Comparison of ENCODE assay signal across 16 cellular contexts in genomic region chr5:35830587-35830986, GRCh38. TPM values are rescaled to one million over a fixed set of nuclear protein-coding genes. Genes with fewer than 3 reads are reported as not detected.
DNase-seq lines count a peak whose midpoint lies in the region; ATAC-seq and TF ChIP-seq lines count a peak whose summit lies in the region.
"Had no signal": no experiment of that assay in that cellular context is flagged by ENCODE, and none has a peak within 500 bp of the region (broad histone marks: within the 10 kb centered on the region; RNA-seq: fewer than 3 reads in every experiment).

No MANE protein-coding gene starts in this region.

- peak overlapping the region; percentile 21; the same call in 1 of the 2 replicates for H3K27ac ChIP-seq in 22Rv1
- H3K27ac ChIP-seq in CD4-positive, alpha-beta memory T cell (ENCODE audit: low read depth, low read length), result peak overlapping the region; percentile 45

- H3K4me1 Mint-ChIP-seq in CD4-positive, alpha-beta memory T cell, result peaks cover 67 to 96% (median 88%) of the 10 kb centered on the region in 4 donors
- H3K4me1 Mint-ChIP-seq in T-helper 2 cell treated with Interferon-gamma antibody and Interleukin-4, amounts not matched to agents 5 μg/mL and 100 μg/mL, for 36 hours (ENCODE audit: low read depth), result peaks cover 79% of the 10 kb centered on the region

- POLR2A ChIA-PET in CD4-positive, alpha-beta memory T cell (lab: Charles Lee; ENCODE audit: partially characterized antibody), result interaction anchor here (0.6 to 24.8 kb wide), 19 partner anchors 10 to 172 kb away, joined by 3 to 2275 read pairs (median 8); partner anchors contain the start of gene IL7R

- H3K4me3 ChIP-seq in CD4-positive, alpha-beta memory T cell (ENCODE audit: low read length in 2 of 2), result peak overlapping the region in 1 of 2 donors; percentile 41
- H3K4me3 ChIP-seq: heart right ventricle had no signal

- peaks cover 97% of the 10 kb centered on the region for H3K4me1 ChIP-seq in CD4-positive, alpha-beta memory T cell (ENCODE audit: insufficient read depth, low read length)
- H3K4me1 ChIP-seq: heart right ventricle had no signal

- no peaks in the 10 kb centered on the region for H3K27me3 ChIP-seq in CD4-positive, alpha-beta memory T cell (ENCODE audit: insufficient read depth, low read length)
- H3K27me3 ChIP-seq: heart right ventricle had no signal

- no peak for TF ChIP-seq CTCF in 22Rv1 (IDR thresholded peaks at IDR 0.05)

- CTCF ChIA-PET in CD4-positive, alpha-beta memory T cell (lab: Charles Lee; ENCODE audit: partially characterized antibody), result interaction anchor here (1.0 to 16.4 kb wide), 8 partner anchors 9 to 180 kb away, joined by 3 to 325 read pairs (median 10); partner anchors contain the start of gene IL7R

- H3K9me3 ChIP-seq in CD4-positive, alpha-beta memory T cell (ENCODE audit: control insufficient read depth in 1 of 2, low read length in 2 of 2), result no peaks in the 10 kb centered on the region
- H3K9me3 ChIP-seq: heart right ventricle had no signal

- peak overlapping the region; percentile 21 to 72 (median 56) for H3K4me3 Mint-ChIP-seq in CD4-positive, alpha-beta memory T cell
- peak overlapping the region; percentile 70 for H3K4me3 Mint-ChIP-seq in T-helper 2 cell treated with Interferon-gamma antibody and Interleukin-4, amounts not matched to agents 5 μg/mL and 100 μg/mL, for 36 hours
- H3K4me3 Mint-ChIP-seq: immature natural killer cell had no signal

- H3K36me3 Mint-ChIP-seq in CD4-positive, alpha-beta memory T cell, result peaks cover 0 to 6% of the 10 kb centered on the region in 2 donors
- H3K36me3 Mint-ChIP-seq in T-helper 2 cell treated with Interferon-gamma antibody and Interleukin-4, amounts not matched to agents 5 μg/mL and 100 μg/mL, for 36 hours (ENCODE audit: low read depth), result peaks cover 7% of the 10 kb centered on the region
- H3K36me3 Mint-ChIP-seq: immature natural killer cell had no signal

- peaks cover 0 to 3% (median 0%) of the 10 kb centered on the region in 8 donors for H3K9me3 Mint-ChIP-seq in CD4-positive, alpha-beta memory T cell
- no peaks in the 10 kb centered on the region for H3K9me3 Mint-ChIP-seq in T-helper 2 cell treated with Interferon-gamma antibody and Interleukin-4, amounts not matched to agents 5 μg/mL and 100 μg/mL, for 36 hours
- H3K9me3 Mint-ChIP-seq: immature natural killer cell had no signal

- peak; percentile 80 to 90 (median 85) for DNase-seq in CD4-positive, alpha-beta memory T cell
- no peak for DNase-seq in T-helper 2 cell treated with Interferon-gamma antibody and Interleukin-4, amounts not matched to agents 5 μg/mL and 100 μg/mL, for 36 hours (ENCODE audit: low spot score)
- peak; percentile 89 for DNase-seq in central memory CD4-positive, alpha-beta T cell
- no peak for DNase-seq in Right ventricle myocardium superior
- no peak for DNase-seq in cortex of kidney (lab: John Stamatoyannopoulos, UW)
- DNase-seq: activated CD4-positive, alpha-beta T cell treated with anti-CD3 and anti-CD28 coated beads, Interleukin-2, amount 50 U/mL, for 4 hours; activated effector memory CD4-positive, alpha-beta T cell treated with anti-CD3 and anti-CD28 coated beads, Interleukin-2, amount 50 U/mL, for 16 hours; Calu3; EL; heart right ventricle; immature natural killer cell; left ventricle myocardium superior; NCI-H146; stimulated activated CD4-positive, alpha-beta T cell treated with anti-CD3 and anti-CD28 coated beads, Interleukin-4, amount 100 ng/mL, for 4 hours had no signal

- H3K36me3 ChIP-seq in CD4-positive, alpha-beta memory T cell (ENCODE audit: insufficient read depth, low read length), result no peaks in the 10 kb centered on the region
- H3K36me3 ChIP-seq: heart right ventricle had no signal

- ATAC-seq in Right ventricle myocardium superior (ENCODE audit: poor library complexity), result no peak
- no peak for ATAC-seq in activated CD4-positive, CD25-positive, alpha-beta regulatory T cell treated with anti-CD3 and anti-CD28 coated beads, Interleukin-2, amount 50 U/mL, for 24 hours
- ATAC-seq: heart right ventricle, left ventricle myocardium superior had no signal

- H3K27ac Mint-ChIP-seq in CD4-positive, alpha-beta memory T cell, result peak overlapping the region; percentile 57 to 99 (median 84)
- peak overlapping the region; percentile 69 for H3K27ac Mint-ChIP-seq in T-helper 2 cell treated with Interferon-gamma antibody and Interleukin-4, amounts not matched to agents 5 μg/mL and 100 μg/mL, for 36 hours

- no peaks in the 10 kb centered on the region for H3K27me3 Mint-ChIP-seq in CD4-positive, alpha-beta memory T cell
- peaks cover 2% of the 10 kb centered on the region for H3K27me3 Mint-ChIP-seq in T-helper 2 cell treated with Interferon-gamma antibody and Interleukin-4, amounts not matched to agents 5 μg/mL and 100 μg/mL, for 36 hours (ENCODE audit: low read depth)

- intact Hi-C loops in CD4-positive, alpha-beta memory T cell (cut with micrococcal nuclease), result loop anchor here (1.0 kb wide), 5 partner anchors 8 to 24 kb away; no protein-coding TSS in a partner anchor
- intact Hi-C loops in Right ventricle myocardium superior (cut with DNase I), result no loop called here

RNA-seq across cellular contexts. Expression of gene IL7R, which starts 26.1 kb away (rescaled TPM):
- 1,000 to 10,000 TPM; 2,390 to 2,440 TPM for total RNA-seq in CD4-positive, alpha-beta memory T cell
- 1,000 to 10,000 TPM in 1 of 2 donors, 100 to 1,000 TPM in 1; 514 to 1,212 TPM for polyA plus RNA-seq in CD4-positive, alpha-beta memory T cell
- 0.67 TPM for total RNA-seq in Right ventricle myocardium superior

Comparison
In these comparisons a context has a peak if more than half of its experiments do, and no peak if none do; other contexts are left out.
1. DNase-seq: peak in CD4-positive, alpha-beta memory T cell (5 of 5) and central memory CD4-positive, alpha-beta T cell (single experiment); none in T-helper 2 cell treated with Interferon-gamma antibody and Interleukin-4, amounts not matched to agents 5 μg/mL and 100 μg/mL, for 36 hours (single experiment), Right ventricle myocardium superior (single experiment) and cortex of kidney (single experiment).
2. RNA of gene IL7R, which starts 26.1 kb away (total RNA-seq): 2,390 to 2,440 TPM in CD4-positive, alpha-beta memory T cell; 0.67 TPM in Right ventricle myocardium superior (single experiment); every median in the first group is over 1,000 times any median in the second.